In genomic region chr18:25647404-25647803, GRCh38 we compare ENCODE assay signal across 38 cellular contexts.
"Had no signal": no experiment of that assay in that cellular context is flagged by ENCODE, and none has a peak within 500 bp of the region (broad histone marks: within the 10 kb centered on the region; RNA-seq: fewer than 3 reads in every experiment).

No MANE protein-coding gene starts in this region.

- H3K27ac ChIP-seq: ascending aorta, cardiac muscle cell, WERI-Rb-1 had no signal

- H3K9me3 Mint-ChIP-seq: activated naive CD4-positive, alpha-beta T cell treated with anti-CD3 and anti-CD28 coated beads, Interleukin-2, amount 10 ng/mL, durations not matched to agents 7 days and 5 days; activated naive CD4-positive, alpha-beta T cell treated with anti-CD3 and anti-CD28 coated beads, Interleukin-2, amount 50 U/mL, for 24 hours; activated naive CD8-positive, alpha-beta T cell treated with anti-CD3 and anti-CD28 coated beads, Interleukin-2, amount 10 ng/mL, durations not matched to agents 7 days and 5 days; activated naive CD8-positive, alpha-beta T cell treated with anti-CD3 and anti-CD28 coated beads, Interleukin-2, amount 50 U/mL, for 24 hours; activated T-cell treated with anti-CD3 and anti-CD28 coated beads, Interleukin-2, amount 50 U/mL, for 24 hours; activated T-helper 2 cell treated with anti-CD3 and anti-CD28 coated beads, Interferon-gamma antibody, Interleukin-2, Interleukin-4, amounts not matched to agents 10 μg/mL and 5 μg/mL and 100 μg/mL, durations not matched to agents 14 hours and 24 hours and 36 hours; T-helper 1 cell treated with Interleukin-12 subunit alpha and Interleukin-12 subunit beta and Interleukin-4 antibody, amounts not matched to agents 30 μg/mL and 1 μg/mL, for 36 hours; T-helper 2 cell treated with Interferon-gamma antibody and Interleukin-4, amounts not matched to agents 5 μg/mL and 100 μg/mL, for 36 hours had no signal

- H3K36me3 ChIP-seq: ascending aorta, cardiac muscle cell, WERI-Rb-1 had no signal

- H3K9me3 ChIP-seq: ascending aorta had no signal

- H3K36me3 Mint-ChIP-seq: activated CD8-positive, alpha-beta memory T cell treated with anti-CD3 and anti-CD28 coated beads, Interleukin-2, amount 10 ng/mL, durations not matched to agents 7 days and 5 days; activated naive CD4-positive, alpha-beta T cell treated with anti-CD3 and anti-CD28 coated beads, Interleukin-2, amount 10 ng/mL, durations not matched to agents 7 days and 5 days; activated naive CD4-positive, alpha-beta T cell treated with anti-CD3 and anti-CD28 coated beads, Interleukin-2, amount 50 U/mL, for 24 hours; activated naive CD8-positive, alpha-beta T cell; activated naive CD8-positive, alpha-beta T cell treated with anti-CD3 and anti-CD28 coated beads, Interleukin-2, amount 10 ng/mL, durations not matched to agents 7 days and 5 days; brain; WTC11 had no signal

- H3K27ac Mint-ChIP-seq: activated CD4-positive, alpha-beta memory T cell treated with anti-CD3 and anti-CD28 coated beads, Interleukin-2, amount 10 ng/mL, durations not matched to agents 7 days and 5 days; activated CD4-positive, alpha-beta T cell treated with anti-CD3 and anti-CD28 coated beads for 36 hours; activated CD4-positive, alpha-beta T cell treated with anti-CD3 and anti-CD28 coated beads, Interleukin-2, amount 10 ng/mL, durations not matched to agents 7 days and 5 days; activated CD8-positive, alpha-beta memory T cell treated with anti-CD3 and anti-CD28 coated beads, Interleukin-2, amount 10 ng/mL, durations not matched to agents 7 days and 5 days; activated CD8-positive, alpha-beta T cell treated with anti-CD3 and anti-CD28 coated beads, Interleukin-2, amount 10 ng/mL, durations not matched to agents 7 days and 5 days; activated naive CD4-positive, alpha-beta T cell treated with anti-CD3 and anti-CD28 coated beads, Interleukin-2, amount 10 ng/mL, durations not matched to agents 7 days and 5 days; activated naive CD4-positive, alpha-beta T cell treated with anti-CD3 and anti-CD28 coated beads, Interleukin-2, amount 50 U/mL, for 24 hours; activated naive CD8-positive, alpha-beta T cell; activated naive CD8-positive, alpha-beta T cell treated with anti-CD3 and anti-CD28 coated beads, Interleukin-2, amount 10 ng/mL, durations not matched to agents 7 days and 5 days; activated naive CD8-positive, alpha-beta T cell treated with anti-CD3 and anti-CD28 coated beads, Interleukin-2, amount 50 U/mL, for 24 hours; activated T-cell treated with anti-CD3 and anti-CD28 coated beads, Interleukin-2, amount 50 U/mL, for 24 hours; activated T-helper 2 cell treated with anti-CD3 and anti-CD28 coated beads, Interferon-gamma antibody, Interleukin-2, Interleukin-4, amounts not matched to agents 10 μg/mL and 5 μg/mL and 100 μg/mL, durations not matched to agents 14 hours and 24 hours and 36 hours; brain; T-helper 1 cell treated with Interleukin-12 subunit alpha and Interleukin-12 subunit beta and Interleukin-4 antibody, amounts not matched to agents 30 μg/mL and 1 μg/mL, for 36 hours; T-helper 2 cell treated with Interferon-gamma antibody and Interleukin-4, amounts not matched to agents 5 μg/mL and 100 μg/mL, for 36 hours; WTC11 had no signal

- H3K27me3 ChIP-seq: ascending aorta, cardiac muscle cell had no signal

- H3K4me3 Mint-ChIP-seq: activated CD4-positive, alpha-beta memory T cell treated with anti-CD3 and anti-CD28 coated beads, Interleukin-2, amount 10 ng/mL, durations not matched to agents 7 days and 5 days; activated CD4-positive, alpha-beta T cell treated with anti-CD3 and anti-CD28 coated beads for 36 hours; activated CD4-positive, alpha-beta T cell treated with anti-CD3 and anti-CD28 coated beads, Interleukin-2, amount 10 ng/mL, durations not matched to agents 7 days and 5 days; activated CD8-positive, alpha-beta memory T cell treated with anti-CD3 and anti-CD28 coated beads, Interleukin-2, amount 10 ng/mL, durations not matched to agents 7 days and 5 days; activated CD8-positive, alpha-beta T cell treated with anti-CD3 and anti-CD28 coated beads, Interleukin-2, amount 10 ng/mL, durations not matched to agents 7 days and 5 days; activated naive CD4-positive, alpha-beta T cell treated with anti-CD3 and anti-CD28 coated beads, Interleukin-2, amount 10 ng/mL, durations not matched to agents 7 days and 5 days; activated naive CD4-positive, alpha-beta T cell treated with anti-CD3 and anti-CD28 coated beads, Interleukin-2, amount 50 U/mL, for 24 hours; activated naive CD8-positive, alpha-beta T cell; activated naive CD8-positive, alpha-beta T cell treated with anti-CD3 and anti-CD28 coated beads, Interleukin-2, amount 10 ng/mL, durations not matched to agents 7 days and 5 days; activated naive CD8-positive, alpha-beta T cell treated with anti-CD3 and anti-CD28 coated beads, Interleukin-2, amount 50 U/mL, for 24 hours; activated T-cell treated with anti-CD3 and anti-CD28 coated beads, Interleukin-2, amount 50 U/mL, for 24 hours; brain; central memory CD8-positive, alpha-beta T cell; T-helper 1 cell treated with Interleukin-12 subunit alpha and Interleukin-12 subunit beta and Interleukin-4 antibody, amounts not matched to agents 30 μg/mL and 1 μg/mL, for 36 hours; T-helper 2 cell treated with Interferon-gamma antibody and Interleukin-4, amounts not matched to agents 5 μg/mL and 100 μg/mL, for 36 hours; WTC11 had no signal

- DNase-seq: activated CD4-positive, alpha-beta memory T cell treated with anti-CD3 and anti-CD28 coated beads, Interleukin-2, amount 10 ng/mL, durations not matched to agents 7 days and 5 days; activated CD4-positive, alpha-beta T cell treated with anti-CD3 and anti-CD28 coated beads for 1 hour; activated CD4-positive, alpha-beta T cell treated with anti-CD3 and anti-CD28 coated beads for 36 hours; activated CD4-positive, alpha-beta T cell treated with anti-CD3 and anti-CD28 coated beads for 48 hours; activated CD4-positive, alpha-beta T cell treated with anti-CD3 and anti-CD28 coated beads, Interleukin-2, amount 10 ng/mL, durations not matched to agents 7 days and 5 days; activated CD4-positive, alpha-beta T cell treated with anti-CD3 and anti-CD28 coated beads, Interleukin-2, amount 50 U/mL, for 48 hours; activated CD4-positive, CD25-positive, alpha-beta regulatory T cell; activated CD8-positive, alpha-beta memory T cell treated with anti-CD3 and anti-CD28 coated beads for 24 hours; activated CD8-positive, alpha-beta memory T cell treated with anti-CD3 and anti-CD28 coated beads, Interleukin-2, amount 10 ng/mL, durations not matched to agents 7 days and 5 days; activated CD8-positive, alpha-beta memory T cell treated with anti-CD3 and anti-CD28 coated beads, Interleukin-2, amount 50 U/mL, for 48 hours; activated CD8-positive, alpha-beta T cell treated with anti-CD3 and anti-CD28 coated beads, Interleukin-2, amount 10 ng/mL, durations not matched to agents 7 days and 5 days; activated effector memory CD4-positive, alpha-beta T cell treated with Interleukin-2 at 50 U/mL for 16 hours; activated gamma-delta T cell; activated naive CD4-positive, alpha-beta T cell treated with anti-CD3 and anti-CD28 coated beads, Interleukin-2, amount 10 ng/mL, durations not matched to agents 7 days and 5 days; activated naive CD4-positive, alpha-beta T cell treated with Interleukin-2 at 50 U/mL for 16 hours; activated naive CD8-positive, alpha-beta T cell treated with anti-CD3 and anti-CD28 coated beads, Interleukin-2, amount 10 ng/mL, durations not matched to agents 7 days and 5 days; activated naive CD8-positive, alpha-beta T cell treated with anti-CD3 and anti-CD28 coated beads, Interleukin-2, amount 50 U/mL, for 24 hours; activated T-cell treated with anti-CD3 and anti-CD28 coated beads, Interleukin-2, amount 50 U/mL, for 24 hours; activated T-cell treated with anti-CD3 and anti-CD28 coated beads, Interleukin-2, amount 50 U/mL, for 48 hours; amygdala; anterior cingulate cortex; caudate nucleus; cerebellar nuclear complex; T-helper 1 cell; T-helper 2 cell; T-helper 9 cell; WERI-Rb-1 had no signal

- H3K4me1 Mint-ChIP-seq: activated CD4-positive, alpha-beta memory T cell treated with anti-CD3 and anti-CD28 coated beads, Interleukin-2, amount 10 ng/mL, durations not matched to agents 7 days and 5 days; activated CD4-positive, alpha-beta T cell treated with anti-CD3 and anti-CD28 coated beads for 36 hours; activated CD4-positive, alpha-beta T cell treated with anti-CD3 and anti-CD28 coated beads, Interleukin-2, amount 10 ng/mL, durations not matched to agents 7 days and 5 days; activated CD8-positive, alpha-beta memory T cell treated with anti-CD3 and anti-CD28 coated beads, Interleukin-2, amount 10 ng/mL, durations not matched to agents 7 days and 5 days; activated naive CD4-positive, alpha-beta T cell treated with anti-CD3 and anti-CD28 coated beads, Interleukin-2, amount 10 ng/mL, durations not matched to agents 7 days and 5 days; activated naive CD4-positive, alpha-beta T cell treated with anti-CD3 and anti-CD28 coated beads, Interleukin-2, amount 50 U/mL, for 24 hours; activated naive CD8-positive, alpha-beta T cell treated with anti-CD3 and anti-CD28 coated beads, Interleukin-2, amount 10 ng/mL, durations not matched to agents 7 days and 5 days; activated naive CD8-positive, alpha-beta T cell treated with anti-CD3 and anti-CD28 coated beads, Interleukin-2, amount 50 U/mL, for 24 hours; central memory CD8-positive, alpha-beta T cell had no signal

- ATAC-seq: activated CD4-positive, alpha-beta T cell treated with anti-CD3 and anti-CD28 coated beads for 36 hours; activated CD4-positive, CD25-positive, alpha-beta regulatory T cell treated with anti-CD3 and anti-CD28 coated beads, Interleukin-2, amount 50 U/mL, for 24 hours; activated CD8-positive, alpha-beta memory T cell treated with anti-CD3 and anti-CD28 coated beads, Interleukin-2, amount 10 ng/mL, durations not matched to agents 7 days and 5 days; activated CD8-positive, alpha-beta T cell treated with anti-CD3 and anti-CD28 coated beads, Interleukin-2, amount 10 ng/mL, durations not matched to agents 7 days and 5 days; activated naive CD8-positive, alpha-beta T cell treated with anti-CD3 and anti-CD28 coated beads, Interleukin-2, amount 50 U/mL, for 24 hours; WTC11 had no signal

- H3K4me1 ChIP-seq: ascending aorta had no signal

- H3K27me3 Mint-ChIP-seq: activated CD4-positive, alpha-beta memory T cell treated with anti-CD3 and anti-CD28 coated beads, Interleukin-2, amount 10 ng/mL, durations not matched to agents 7 days and 5 days; activated CD4-positive, alpha-beta T cell treated with anti-CD3 and anti-CD28 coated beads for 36 hours; activated CD4-positive, alpha-beta T cell treated with anti-CD3 and anti-CD28 coated beads, Interleukin-2, amount 10 ng/mL, durations not matched to agents 7 days and 5 days; activated CD8-positive, alpha-beta memory T cell treated with anti-CD3 and anti-CD28 coated beads, Interleukin-2, amount 10 ng/mL, durations not matched to agents 7 days and 5 days; activated naive CD4-positive, alpha-beta T cell treated with anti-CD3 and anti-CD28 coated beads, Interleukin-2, amount 10 ng/mL, durations not matched to agents 7 days and 5 days; activated naive CD4-positive, alpha-beta T cell treated with anti-CD3 and anti-CD28 coated beads, Interleukin-2, amount 50 U/mL, for 24 hours; activated naive CD8-positive, alpha-beta T cell; activated naive CD8-positive, alpha-beta T cell treated with anti-CD3 and anti-CD28 coated beads, Interleukin-2, amount 10 ng/mL, durations not matched to agents 7 days and 5 days; activated T-cell treated with anti-CD3 and anti-CD28 coated beads, Interleukin-2, amount 50 U/mL, for 24 hours; brain; central memory CD8-positive, alpha-beta T cell had no signal

- H3K4me3 ChIP-seq: ascending aorta, cardiac muscle cell had no signal
